8 cellular contexts compared by ENCODE assay signal in genomic region chr10:119725550-119726290, GRCh38. TPM values are rescaled to one million over a fixed set of nuclear protein-coding genes. Genes with fewer than 3 reads are reported as not detected.
DNase-seq lines count a peak whose midpoint lies in the region; ATAC-seq and TF ChIP-seq lines count a peak whose summit lies in the region.

Gene INPP5F, plus strand, starts transcription at chr10:119726050. Its CDS starts 213 bp downstream, at chr10:119726263.

- peak within 1 kb of the TSS; percentile 80 for H3K27ac Mint-ChIP-seq in activated T-helper 2 cell treated with anti-CD3 and anti-CD28 coated beads, Interferon-gamma antibody, Interleukin-2, Interleukin-4, amounts not matched to agents 10 μg/mL and 5 μg/mL and 100 μg/mL, durations not matched to agents 14 hours and 24 hours and 36 hours
- H3K27ac Mint-ChIP-seq in natural killer cell treated with Interleukin-12 subunit alpha and Interleukin-12 subunit beta and Interleukin-15 and Interleukin-18, amount 100 ng/mL, for 72 hours = peak within 1 kb of the TSS; percentile 75 to 79

- 0 out of 2 replicates have a peak, but pooled peaks have one; percentile 10 for TF ChIP-seq CTCF in LNCAP (IDR thresholded peaks at IDR 0.05)

- H3K4me3 Mint-ChIP-seq in activated T-helper 2 cell treated with anti-CD3 and anti-CD28 coated beads, Interferon-gamma antibody, Interleukin-2, Interleukin-4, amounts not matched to agents 10 μg/mL and 5 μg/mL and 100 μg/mL, durations not matched to agents 14 hours and 24 hours and 36 hours (ENCODE audit: low read depth) = peak within 1 kb of the TSS; percentile 83
- peak within 1 kb of the TSS; percentile 91 for H3K4me3 Mint-ChIP-seq in natural killer cell treated with Interleukin-12 subunit alpha and Interleukin-12 subunit beta and Interleukin-15 and Interleukin-18, amount 100 ng/mL, for 72 hours

- intact Hi-C loops in activated T-helper 2 cell treated with anti-CD3 and anti-CD28 coated beads, Interferon-gamma antibody, Interleukin-2, Interleukin-4, amounts not matched to agents 10 μg/mL and 5 μg/mL and 100 μg/mL, durations not matched to agents 14 hours and 24 hours and 36 hours (cut with micrococcal nuclease) = loop anchor here (1.0 to 5.0 kb wide), 4 partner anchors 20 to 128 kb away; partner anchors contain the start of gene TIAL1

- peak; percentile 99 for ATAC-seq in natural killer cell treated with Interleukin-12 subunit alpha and Interleukin-12 subunit beta and Interleukin-15 and Interleukin-18, amount 100 ng/mL, for 72 hours
- peak; percentile 95 for ATAC-seq in stimulated activated naive CD8-positive, alpha-beta T cell treated with anti-CD3 and anti-CD28 coated beads, Interleukin-15, Interleukin-2, amounts not matched to agents 100 U/mL and 50 U/mL, for 24 hours

- peaks cover 33% of the 10 kb centered on the region for H3K4me1 Mint-ChIP-seq in activated T-helper 2 cell treated with anti-CD3 and anti-CD28 coated beads, Interferon-gamma antibody, Interleukin-2, Interleukin-4, amounts not matched to agents 10 μg/mL and 5 μg/mL and 100 μg/mL, durations not matched to agents 14 hours and 24 hours and 36 hours (ENCODE audit: low read depth)
- peaks cover 23 to 37% of the 10 kb centered on the region in 2 donors for H3K4me1 Mint-ChIP-seq in natural killer cell treated with Interleukin-12 subunit alpha and Interleukin-12 subunit beta and Interleukin-15 and Interleukin-18, amount 100 ng/mL, for 72 hours (ENCODE audit: low read depth in 2 of 2)

- DNase-seq in Daoy (ENCODE audit: low read depth) (peak; percentile 97), GOT3 (lab: John Stamatoyannopoulos, UW) (peak; percentile 95), RPMI8226 (peak; percentile 96), fibroblast of peridontal ligament (ENCODE audit: extremely low read depth) (peak; percentile 95)
- peak; percentile 98 for DNase-seq in activated T-helper 2 cell treated with anti-CD3 and anti-CD28 coated beads, Interferon-gamma antibody, Interleukin-2, Interleukin-4, amounts not matched to agents 10 μg/mL and 5 μg/mL and 100 μg/mL, durations not matched to agents 14 hours and 24 hours and 36 hours (ENCODE audit: low spot score)
- DNase-seq in natural killer cell treated with Interleukin-12 subunit alpha and Interleukin-12 subunit beta and Interleukin-15 and Interleukin-18, amount 100 ng/mL, for 72 hours (ENCODE audit: low spot score) = peak; percentile 99
- DNase-seq in stimulated activated naive CD8-positive, alpha-beta T cell treated with anti-CD3 and anti-CD28 coated beads, Interleukin-15, Interleukin-2, amounts not matched to agents 100 U/mL and 50 U/mL, for 24 hours = peak; percentile 100

- no peaks in the 10 kb centered on the region for H3K9me3 Mint-ChIP-seq in activated T-helper 2 cell treated with anti-CD3 and anti-CD28 coated beads, Interferon-gamma antibody, Interleukin-2, Interleukin-4, amounts not matched to agents 10 μg/mL and 5 μg/mL and 100 μg/mL, durations not matched to agents 14 hours and 24 hours and 36 hours
- no peaks in the 10 kb centered on the region for H3K9me3 Mint-ChIP-seq in natural killer cell treated with Interleukin-12 subunit alpha and Interleukin-12 subunit beta and Interleukin-15 and Interleukin-18, amount 100 ng/mL, for 72 hours

- peaks cover 9% of the 10 kb centered on the region for H3K36me3 Mint-ChIP-seq in activated T-helper 2 cell treated with anti-CD3 and anti-CD28 coated beads, Interferon-gamma antibody, Interleukin-2, Interleukin-4, amounts not matched to agents 10 μg/mL and 5 μg/mL and 100 μg/mL, durations not matched to agents 14 hours and 24 hours and 36 hours (ENCODE audit: low read depth)
- H3K36me3 Mint-ChIP-seq in natural killer cell treated with Interleukin-12 subunit alpha and Interleukin-12 subunit beta and Interleukin-15 and Interleukin-18, amount 100 ng/mL, for 72 hours = no peaks in the 10 kb centered on the region

- H3K27me3 Mint-ChIP-seq in activated T-helper 2 cell treated with anti-CD3 and anti-CD28 coated beads, Interferon-gamma antibody, Interleukin-2, Interleukin-4, amounts not matched to agents 10 μg/mL and 5 μg/mL and 100 μg/mL, durations not matched to agents 14 hours and 24 hours and 36 hours (ENCODE audit: low read depth) = peaks cover 4% of the 10 kb centered on the region
- no peaks in the 10 kb centered on the region for H3K27me3 Mint-ChIP-seq in natural killer cell treated with Interleukin-12 subunit alpha and Interleukin-12 subunit beta and Interleukin-15 and Interleukin-18, amount 100 ng/mL, for 72 hours

RNA-seq across cellular contexts. Expression of gene INPP5F, which starts in this region (rescaled TPM):
- 7.9 and 12.9 TPM in 2 replicates for total RNA-seq in Daoy (2014; rRNA removed; shearing (Covaris generic))
- 10.2 and 11.9 TPM in 2 replicates for total RNA-seq in activated T-helper 2 cell treated with anti-CD3 and anti-CD28 coated beads, Interferon-gamma antibody, Interleukin-2, Interleukin-4, amounts not matched to agents 10 μg/mL and 5 μg/mL and 100 μg/mL, durations not matched to agents 14 hours and 24 hours and 36 hours
- 10 to 100 TPM in 1 of 2 donors, 1 to 10 TPM in 1; 6.7 to 15.4 TPM for total RNA-seq in natural killer cell treated with Interleukin-12 subunit alpha and Interleukin-12 subunit beta and Interleukin-15 and Interleukin-18, amount 100 ng/mL, for 72 hours

Comparison
In these comparisons a context has a peak if more than half of its experiments do, and no peak if none do; other contexts are left out.
1. Peak in every context shown above with its lines: DNase-seq and ATAC-seq.